ENCODE assay signal across 8 cellular contexts in genomic region chr13:113297370-113297871, GRCh38. TPM values are rescaled to one million over a fixed set of nuclear protein-coding genes. Genes with fewer than 3 reads are reported as not detected.
DNase-seq lines count a peak whose midpoint lies in the region; ATAC-seq and TF ChIP-seq lines count a peak whose summit lies in the region.

No MANE protein-coding gene starts in this region.

- peak; percentile 32 for ATAC-seq in HG03025 (IDR thresholded peaks at IDR 0.05; ENCODE audit: low FRiP score, unreplicated experiment)
- peak; percentile 22 for ATAC-seq in body of pancreas

- peak; percentile 10 for DNase-seq in activated CD4-positive, CD25-positive, alpha-beta regulatory T cell treated with anti-CD3 and anti-CD28 coated beads, Interleukin-2, amount 50 U/mL, for 16 hours (ENCODE audit: low read depth, low spot score)
- DNase-seq in activated CD4-positive, CD25-positive, alpha-beta regulatory T cell treated with anti-CD3 and anti-CD28 coated beads, Interleukin-2, amount 50 U/mL, for 72 hours, result no peak
- DNase-seq in body of pancreas (peak in 3 of 4 donors; percentile 15 to 26 (median 19)), lung microvascular endothelial cell (ENCODE audit: low read depth in 2 of 2) (peak; percentile 29 to 44), NCI-H2029 treated with DMSO at 0.1 percent for 48 hours (lab: John Stamatoyannopoulos, UW) (no peak)
- peak; percentile 26 to 29 for DNase-seq in stimulated activated CD8-positive, alpha-beta memory T cell treated with anti-CD3 and anti-CD28 coated beads, Interleukin-4, amount 100 ng/mL, for 1 hour (ENCODE audit: low read depth in 2 of 2, low spot score in 1 of 2)

- H3K9me3 Mint-ChIP-seq in T-helper 1 cell treated with Interleukin-12 subunit alpha and Interleukin-12 subunit beta and Interleukin-4 antibody, amounts not matched to agents 30 μg/mL and 1 μg/mL, for 36 hours, result no peaks in the 10 kb centered on the region

- H3K36me3 ChIP-seq in body of pancreas (replicated peaks in 1 of 2; ENCODE audit: insufficient read depth in 1 of 2, low read depth in 2 of 2), result no peaks in the 10 kb centered on the region

- peaks cover 22% of the 10 kb centered on the region for H3K4me1 Mint-ChIP-seq in T-helper 1 cell treated with Interleukin-12 subunit alpha and Interleukin-12 subunit beta and Interleukin-4 antibody, amounts not matched to agents 30 μg/mL and 1 μg/mL, for 36 hours (ENCODE audit: low read depth)

- 0% methylated on average over 11 to 48 of the region's 49 CpGs for WGBS in body of pancreas, 2 donors

- peaks cover 38% of the 10 kb centered on the region for H3K27me3 Mint-ChIP-seq in T-helper 1 cell treated with Interleukin-12 subunit alpha and Interleukin-12 subunit beta and Interleukin-4 antibody, amounts not matched to agents 30 μg/mL and 1 μg/mL, for 36 hours (ENCODE audit: low read depth)

- H3K36me3 Mint-ChIP-seq in T-helper 1 cell treated with Interleukin-12 subunit alpha and Interleukin-12 subunit beta and Interleukin-4 antibody, amounts not matched to agents 30 μg/mL and 1 μg/mL, for 36 hours (ENCODE audit: low read depth), result peaks cover 6% of the 10 kb centered on the region

- peaks cover 28% of the 10 kb centered on the region for H3K4me1 ChIP-seq in body of pancreas

- H3K4me3 Mint-ChIP-seq in T-helper 1 cell treated with Interleukin-12 subunit alpha and Interleukin-12 subunit beta and Interleukin-4 antibody, amounts not matched to agents 30 μg/mL and 1 μg/mL, for 36 hours, result peak overlapping the region; percentile 96

- TF ChIP-seq CTCF in body of pancreas (IDR thresholded peaks at IDR 0.05), result no peak

- peak overlapping the region; percentile 99 for H3K27ac Mint-ChIP-seq in T-helper 1 cell treated with Interleukin-12 subunit alpha and Interleukin-12 subunit beta and Interleukin-4 antibody, amounts not matched to agents 30 μg/mL and 1 μg/mL, for 36 hours

- peak overlapping the region; percentile 65 to 92 (median 85) for H3K27ac ChIP-seq in body of pancreas

- H3K27me3 ChIP-seq in body of pancreas, result no peaks in the 10 kb centered on the region

- peak overlapping the region; percentile 79 to 93 for H3K4me3 ChIP-seq in body of pancreas

- no peak for TF ChIP-seq POLR2A in body of pancreas (IDR thresholded peaks at IDR 0.05)

- no peaks in the 10 kb centered on the region for H3K9me3 ChIP-seq in body of pancreas

- intact Hi-C loops in body of pancreas (cut with DNase I), result no loop called here

RNA-seq across cellular contexts. Expression of gene LAMP1, which starts 0.4 kb away (rescaled TPM):
- total RNA-seq in body of pancreas (10 to 100 TPM; 68.5 to 92.6 TPM), lung microvascular endothelial cell (169 and 251 TPM in 2 replicates)

Comparison
In these comparisons a context has a peak if more than half of its experiments do, and no peak if none do; other contexts are left out.
1. DNase-seq: peak in activated CD4-positive, CD25-positive, alpha-beta regulatory T cell treated with anti-CD3 and anti-CD28 coated beads, Interleukin-2, amount 50 U/mL, for 16 hours (single experiment), body of pancreas (3 of 4), lung microvascular endothelial cell (2 of 2) and stimulated activated CD8-positive, alpha-beta memory T cell treated with anti-CD3 and anti-CD28 coated beads, Interleukin-4, amount 100 ng/mL, for 1 hour (2 of 2); none in activated CD4-positive, CD25-positive, alpha-beta regulatory T cell treated with anti-CD3 and anti-CD28 coated beads, Interleukin-2, amount 50 U/mL, for 72 hours (single experiment) and NCI-H2029 treated with DMSO at 0.1 percent for 48 hours (single experiment).